1 cellular context compared by ENCODE assay signal in the genomic region with DNA sequence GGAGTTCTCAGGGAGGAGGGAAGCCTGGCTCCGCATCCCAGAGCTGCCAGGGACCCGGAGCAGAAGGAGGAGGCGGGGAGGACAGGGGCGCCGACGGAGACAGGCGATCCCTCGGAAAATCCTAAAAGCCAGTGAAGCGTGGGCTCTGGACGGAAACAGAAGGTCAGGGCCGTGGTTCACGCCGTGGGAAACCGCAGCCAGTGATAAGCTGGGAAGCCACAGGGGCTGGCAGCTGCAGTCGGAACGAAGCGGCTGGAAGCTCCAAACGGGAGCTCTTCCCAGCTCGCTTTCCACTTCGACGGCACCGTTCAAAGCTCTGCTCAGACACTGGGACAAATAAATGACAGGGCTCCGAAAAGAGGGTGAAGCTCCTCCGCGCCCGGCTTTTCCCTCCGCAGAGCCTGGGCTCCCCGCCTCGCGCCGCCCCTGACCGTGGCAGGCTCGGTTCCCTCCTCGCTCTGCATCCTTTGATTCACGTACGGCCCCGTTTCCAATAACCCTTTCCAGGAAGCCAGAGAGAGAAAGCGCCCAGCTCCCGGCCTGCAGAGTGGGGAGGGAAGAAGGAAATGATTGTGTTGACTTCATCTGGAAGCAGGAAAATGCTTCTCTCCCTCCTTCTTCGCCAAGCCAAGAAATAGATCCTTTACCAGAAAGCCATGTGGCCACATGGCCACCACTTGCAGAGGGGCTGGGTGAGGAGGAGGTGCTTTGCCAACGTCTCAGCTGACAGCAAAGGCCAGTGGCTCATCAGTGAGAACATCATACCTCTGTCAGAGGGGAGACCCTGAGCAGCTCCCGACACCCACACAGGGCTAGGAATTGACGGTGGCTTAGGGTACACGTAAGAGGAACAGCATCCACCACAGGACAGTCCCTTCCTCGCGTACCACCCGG.
TF ChIP-seq lines count a peak whose summit lies in the region.

No MANE protein-coding gene starts in this region.

TF ChIP-seq in K562, 482 proteins besides CTCF, POLR2A, EP300 and RAD21 (continued from another document and continues in another):
- TF ChIP-seq, protein P1, sequence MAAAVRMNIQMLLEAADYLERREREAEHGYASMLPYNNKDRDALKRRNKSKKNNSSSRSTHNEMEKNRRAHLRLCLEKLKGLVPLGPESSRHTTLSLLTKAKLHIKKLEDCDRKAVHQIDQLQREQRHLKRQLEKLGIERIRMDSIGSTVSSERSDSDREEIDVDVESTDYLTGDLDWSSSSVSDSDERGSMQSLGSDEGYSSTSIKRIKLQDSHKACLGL (CRISPR knock-in tag; IDR thresholded peaks at IDR 0.05; ENCODE audit: borderline replicate concordance, poor library complexity, severe bottlenecking): no peak
- TF ChIP-seq HOXB6 (CRISPR knock-in tag; IDR thresholded peaks at IDR 0.05; ENCODE audit: borderline replicate concordance): no peak
- TF ChIP-seq CHD4 (IDR thresholded peaks at IDR 0.05; ENCODE audit: insufficient read depth, insufficient replicate concordance, low read depth, low read length, poor library complexity, severe bottlenecking): no peak
- peak; percentile 48 for TF ChIP-seq TBP (optimal IDR thresholded peaks at IDR 0.05; ENCODE audit: low read depth, low read length)
- 0 out of 2 replicates have a peak, but pooled peaks have one; percentile 57 for TF ChIP-seq ZBTB1 (CRISPR knock-in tag; IDR thresholded peaks at IDR 0.05; ENCODE audit: borderline replicate concordance, low read depth)
- no peak for TF ChIP-seq PRPF4 (IDR thresholded peaks at IDR 0.05; ENCODE audit: insufficient read depth, low read depth, low read length, poor library complexity, severe bottlenecking)
- TF ChIP-seq MEF2D (tag; conservative IDR thresholded peaks at IDR 0.05; ENCODE audit: low read depth): no peak
- TF ChIP-seq RBM15 (IDR thresholded peaks at IDR 0.05; ENCODE audit: insufficient read depth, low read length): no peak
- TF ChIP-seq, protein P2, sequence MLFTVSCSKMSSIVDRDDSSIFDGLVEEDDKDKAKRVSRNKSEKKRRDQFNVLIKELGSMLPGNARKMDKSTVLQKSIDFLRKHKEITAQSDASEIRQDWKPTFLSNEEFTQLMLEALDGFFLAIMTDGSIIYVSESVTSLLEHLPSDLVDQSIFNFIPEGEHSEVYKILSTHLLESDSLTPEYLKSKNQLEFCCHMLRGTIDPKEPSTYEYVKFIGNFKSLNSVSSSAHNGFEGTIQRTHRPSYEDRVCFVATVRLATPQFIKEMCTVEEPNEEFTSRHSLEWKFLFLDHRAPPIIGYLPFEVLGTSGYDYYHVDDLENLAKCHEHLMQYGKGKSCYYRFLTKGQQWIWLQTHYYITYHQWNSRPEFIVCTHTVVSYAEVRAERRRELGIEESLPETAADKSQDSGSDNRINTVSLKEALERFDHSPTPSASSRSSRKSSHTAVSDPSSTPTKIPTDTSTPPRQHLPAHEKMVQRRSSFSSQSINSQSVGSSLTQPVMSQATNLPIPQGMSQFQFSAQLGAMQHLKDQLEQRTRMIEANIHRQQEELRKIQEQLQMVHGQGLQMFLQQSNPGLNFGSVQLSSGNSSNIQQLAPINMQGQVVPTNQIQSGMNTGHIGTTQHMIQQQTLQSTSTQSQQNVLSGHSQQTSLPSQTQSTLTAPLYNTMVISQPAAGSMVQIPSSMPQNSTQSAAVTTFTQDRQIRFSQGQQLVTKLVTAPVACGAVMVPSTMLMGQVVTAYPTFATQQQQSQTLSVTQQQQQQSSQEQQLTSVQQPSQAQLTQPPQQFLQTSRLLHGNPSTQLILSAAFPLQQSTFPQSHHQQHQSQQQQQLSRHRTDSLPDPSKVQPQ (CRISPR knock-in tag; IDR thresholded peaks at IDR 0.05; ENCODE audit: borderline replicate concordance): no peak
- 0 out of 4 replicates have a peak, but pooled peaks of 1 of the 2 experiments have one; percentile 35 for TF ChIP-seq RCOR1 (IDR thresholded peaks at IDR 0.05; ENCODE audit: borderline replicate concordance in 1 of 2, low read depth in 2 of 2, low read length in 2 of 2)
- no peak for TF ChIP-seq SREBF1 (IDR thresholded peaks at IDR 0.05; ENCODE audit: borderline replicate concordance, low read depth, low read length)
- TF ChIP-seq, protein P3, sequence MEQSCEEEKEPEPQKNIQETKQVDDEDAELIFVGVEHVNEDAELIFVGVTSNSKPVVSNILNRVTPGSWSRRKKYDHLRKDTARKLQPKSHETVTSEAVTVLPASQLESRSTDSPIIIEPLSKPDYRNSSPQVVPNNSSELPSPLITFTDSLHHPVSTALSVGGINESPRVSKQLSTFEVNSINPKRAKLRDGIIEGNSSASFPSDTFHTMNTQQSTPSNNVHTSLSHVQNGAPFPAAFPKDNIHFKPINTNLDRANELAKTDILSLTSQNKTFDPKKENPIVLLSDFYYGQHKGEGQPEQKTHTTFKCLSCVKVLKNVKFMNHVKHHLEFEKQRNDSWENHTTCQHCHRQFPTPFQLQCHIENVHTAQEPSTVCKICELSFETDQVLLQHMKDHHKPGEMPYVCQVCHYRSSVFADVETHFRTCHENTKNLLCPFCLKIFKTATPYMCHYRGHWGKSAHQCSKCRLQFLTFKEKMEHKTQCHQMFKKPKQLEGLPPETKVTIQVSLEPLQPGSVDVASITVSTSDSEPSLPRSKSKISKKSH (CRISPR knock-in tag; IDR thresholded peaks at IDR 0.05): no peak
- TF ChIP-seq, protein P4, sequence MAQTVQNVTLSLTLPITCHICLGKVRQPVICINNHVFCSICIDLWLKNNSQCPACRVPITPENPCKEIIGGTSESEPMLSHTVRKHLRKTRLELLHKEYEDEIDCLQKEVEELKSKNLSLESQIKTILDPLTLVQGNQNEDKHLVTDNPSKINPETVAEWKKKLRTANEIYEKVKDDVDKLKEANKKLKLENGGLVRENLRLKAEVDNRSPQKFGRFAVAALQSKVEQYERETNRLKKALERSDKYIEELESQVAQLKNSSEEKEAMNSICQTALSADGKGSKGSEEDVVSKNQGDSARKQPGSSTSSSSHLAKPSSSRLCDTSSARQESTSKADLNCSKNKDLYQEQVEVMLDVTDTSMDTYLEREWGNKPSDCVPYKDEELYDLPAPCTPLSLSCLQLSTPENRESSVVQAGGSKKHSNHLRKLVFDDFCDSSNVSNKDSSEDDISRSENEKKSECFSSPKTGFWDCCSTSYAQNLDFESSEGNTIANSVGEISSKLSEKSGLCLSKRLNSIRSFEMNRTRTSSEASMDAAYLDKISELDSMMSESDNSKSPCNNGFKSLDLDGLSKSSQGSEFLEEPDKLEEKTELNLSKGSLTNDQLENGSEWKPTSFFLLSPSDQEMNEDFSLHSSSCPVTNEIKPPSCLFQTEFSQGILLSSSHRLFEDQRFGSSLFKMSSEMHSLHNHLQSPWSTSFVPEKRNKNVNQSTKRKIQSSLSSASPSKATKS (CRISPR knock-in tag; IDR thresholded peaks at IDR 0.05): no peak
- TF ChIP-seq RNF2 (IDR thresholded peaks at IDR 0.05): peak; percentile 50; the same call in 1 of the 2 replicates
- TF ChIP-seq, protein P5, sequence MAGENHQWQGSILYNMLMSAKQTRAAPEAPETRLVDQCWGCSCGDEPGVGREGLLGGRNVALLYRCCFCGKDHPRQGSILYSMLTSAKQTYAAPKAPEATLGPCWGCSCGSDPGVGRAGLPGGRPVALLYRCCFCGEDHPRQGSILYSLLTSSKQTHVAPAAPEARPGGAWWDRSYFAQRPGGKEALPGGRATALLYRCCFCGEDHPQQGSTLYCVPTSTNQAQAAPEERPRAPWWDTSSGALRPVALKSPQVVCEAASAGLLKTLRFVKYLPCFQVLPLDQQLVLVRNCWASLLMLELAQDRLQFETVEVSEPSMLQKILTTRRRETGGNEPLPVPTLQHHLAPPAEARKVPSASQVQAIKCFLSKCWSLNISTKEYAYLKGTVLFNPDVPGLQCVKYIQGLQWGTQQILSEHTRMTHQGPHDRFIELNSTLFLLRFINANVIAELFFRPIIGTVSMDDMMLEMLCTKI (IDR thresholded peaks at IDR 0.05; ENCODE audit: partially characterized antibody): no peak
- TF ChIP-seq, protein P6, sequence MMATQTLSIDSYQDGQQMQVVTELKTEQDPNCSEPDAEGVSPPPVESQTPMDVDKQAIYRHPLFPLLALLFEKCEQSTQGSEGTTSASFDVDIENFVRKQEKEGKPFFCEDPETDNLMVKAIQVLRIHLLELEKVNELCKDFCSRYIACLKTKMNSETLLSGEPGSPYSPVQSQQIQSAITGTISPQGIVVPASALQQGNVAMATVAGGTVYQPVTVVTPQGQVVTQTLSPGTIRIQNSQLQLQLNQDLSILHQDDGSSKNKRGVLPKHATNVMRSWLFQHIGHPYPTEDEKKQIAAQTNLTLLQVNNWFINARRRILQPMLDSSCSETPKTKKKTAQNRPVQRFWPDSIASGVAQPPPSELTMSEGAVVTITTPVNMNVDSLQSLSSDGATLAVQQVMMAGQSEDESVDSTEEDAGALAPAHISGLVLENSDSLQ (IDR thresholded peaks at IDR 0.05): no peak
- TF ChIP-seq, protein P7, sequence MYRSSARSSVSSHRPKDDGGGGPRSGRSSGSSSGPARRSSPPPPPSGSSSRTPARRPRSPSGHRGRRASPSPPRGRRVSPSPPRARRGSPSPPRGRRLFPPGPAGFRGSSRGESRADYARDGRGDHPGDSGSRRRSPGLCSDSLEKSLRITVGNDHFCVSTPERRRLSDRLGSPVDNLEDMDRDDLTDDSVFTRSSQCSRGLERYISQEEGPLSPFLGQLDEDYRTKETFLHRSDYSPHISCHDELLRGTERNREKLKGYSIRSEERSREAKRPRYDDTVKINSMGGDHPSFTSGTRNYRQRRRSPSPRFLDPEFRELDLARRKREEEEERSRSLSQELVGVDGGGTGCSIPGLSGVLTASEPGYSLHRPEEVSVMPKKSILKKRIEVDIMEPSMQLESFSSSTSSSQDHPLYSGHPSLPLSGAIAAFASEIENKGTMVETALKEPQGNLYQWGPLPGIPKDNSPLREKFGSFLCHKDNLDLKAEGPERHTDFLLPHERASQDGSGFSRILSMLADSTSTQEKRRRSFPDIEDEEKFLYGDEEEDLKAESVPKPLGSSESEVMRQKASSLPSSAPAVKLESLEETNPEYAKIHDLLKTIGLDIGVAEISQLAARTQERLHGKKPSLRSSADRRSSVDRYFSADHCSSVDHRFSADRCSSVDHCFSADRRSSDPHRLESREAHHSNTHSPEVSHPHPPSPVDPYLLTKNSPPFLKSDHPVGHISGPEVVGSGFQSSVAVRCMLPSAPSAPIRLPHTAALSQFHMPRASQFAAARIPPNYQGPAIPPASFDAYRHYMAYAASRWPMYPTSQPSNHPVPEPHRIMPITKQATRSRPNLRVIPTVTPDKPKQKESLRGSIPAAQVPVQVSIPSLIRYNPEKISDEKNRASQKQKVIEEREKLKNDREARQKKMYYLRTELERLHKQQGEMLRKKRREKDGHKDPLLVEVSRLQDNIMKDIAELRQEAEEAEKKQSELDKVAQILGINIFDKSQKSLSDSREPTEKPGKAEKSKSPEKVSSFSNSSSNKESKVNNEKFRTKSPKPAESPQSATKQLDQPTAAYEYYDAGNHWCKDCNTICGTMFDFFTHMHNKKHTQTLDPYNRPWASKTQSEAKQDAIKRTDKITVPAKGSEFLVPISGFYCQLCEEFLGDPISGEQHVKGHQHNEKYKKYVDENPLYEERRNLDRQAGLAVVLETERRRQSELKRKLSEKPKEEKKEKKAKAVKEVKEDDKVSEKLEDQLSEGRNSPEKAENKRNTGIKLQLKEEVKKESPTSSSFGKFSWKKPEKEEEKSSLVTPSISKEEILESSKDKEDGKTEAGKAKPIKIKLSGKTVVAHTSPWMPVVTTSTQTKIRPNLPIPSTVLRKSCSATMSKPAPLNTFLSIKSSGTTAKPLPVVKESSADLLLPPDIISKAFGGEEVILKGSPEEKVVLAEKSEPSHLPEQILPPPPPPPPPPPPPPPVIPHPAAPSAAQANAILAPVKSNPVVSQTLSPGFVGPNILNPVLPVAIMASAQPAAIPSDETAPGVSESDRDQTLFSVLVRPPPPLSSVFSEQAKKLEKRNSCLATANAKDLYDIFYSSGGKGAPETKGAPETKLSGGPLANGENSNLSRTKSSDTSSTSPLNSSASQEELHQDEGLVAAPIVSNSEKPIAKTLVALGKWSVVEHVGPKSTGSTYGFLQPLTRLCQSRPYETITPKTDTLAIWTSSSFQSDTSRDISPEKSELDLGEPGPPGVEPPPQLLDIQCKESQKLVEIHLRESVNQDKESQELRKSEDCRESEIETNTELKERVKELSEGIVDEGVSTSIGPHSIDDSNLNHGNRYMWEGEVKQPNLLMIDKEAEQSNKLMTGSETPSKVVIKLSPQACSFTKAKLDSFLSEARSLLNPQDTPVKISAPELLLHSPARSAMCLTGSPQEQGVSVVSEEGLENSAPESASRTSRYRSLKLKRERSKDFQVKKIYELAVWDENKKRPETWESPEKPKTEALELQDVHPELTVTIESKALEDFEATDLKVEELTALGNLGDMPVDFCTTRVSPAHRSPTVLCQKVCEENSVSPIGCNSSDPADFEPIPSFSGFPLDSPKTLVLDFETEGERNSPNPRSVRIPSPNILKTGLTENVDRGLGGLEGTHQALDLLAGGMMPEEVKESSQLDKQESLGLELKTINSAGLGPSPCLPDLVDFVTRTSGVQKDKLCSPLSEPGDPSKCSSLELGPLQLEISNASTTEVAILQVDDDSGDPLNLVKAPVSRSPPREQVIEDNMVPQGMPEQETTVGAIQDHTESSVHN (IDR thresholded peaks at IDR 0.05; ENCODE audit: borderline replicate concordance in 1 of 2, low read depth in 1 of 2): no peak
- no peak for TF ChIP-seq STAT5B (CRISPR knock-in tag; IDR thresholded peaks at IDR 0.05)
- TF ChIP-seq, protein P8, sequence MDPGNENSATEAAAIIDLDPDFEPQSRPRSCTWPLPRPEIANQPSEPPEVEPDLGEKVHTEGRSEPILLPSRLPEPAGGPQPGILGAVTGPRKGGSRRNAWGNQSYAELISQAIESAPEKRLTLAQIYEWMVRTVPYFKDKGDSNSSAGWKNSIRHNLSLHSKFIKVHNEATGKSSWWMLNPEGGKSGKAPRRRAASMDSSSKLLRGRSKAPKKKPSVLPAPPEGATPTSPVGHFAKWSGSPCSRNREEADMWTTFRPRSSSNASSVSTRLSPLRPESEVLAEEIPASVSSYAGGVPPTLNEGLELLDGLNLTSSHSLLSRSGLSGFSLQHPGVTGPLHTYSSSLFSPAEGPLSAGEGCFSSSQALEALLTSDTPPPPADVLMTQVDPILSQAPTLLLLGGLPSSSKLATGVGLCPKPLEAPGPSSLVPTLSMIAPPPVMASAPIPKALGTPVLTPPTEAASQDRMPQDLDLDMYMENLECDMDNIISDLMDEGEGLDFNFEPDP (CRISPR knock-in tag; IDR thresholded peaks at IDR 0.05): no peak
- no peak for TF ChIP-seq CCAR2 (IDR thresholded peaks at IDR 0.05; ENCODE audit: low read depth, low read length)
- TF ChIP-seq, protein P9, sequence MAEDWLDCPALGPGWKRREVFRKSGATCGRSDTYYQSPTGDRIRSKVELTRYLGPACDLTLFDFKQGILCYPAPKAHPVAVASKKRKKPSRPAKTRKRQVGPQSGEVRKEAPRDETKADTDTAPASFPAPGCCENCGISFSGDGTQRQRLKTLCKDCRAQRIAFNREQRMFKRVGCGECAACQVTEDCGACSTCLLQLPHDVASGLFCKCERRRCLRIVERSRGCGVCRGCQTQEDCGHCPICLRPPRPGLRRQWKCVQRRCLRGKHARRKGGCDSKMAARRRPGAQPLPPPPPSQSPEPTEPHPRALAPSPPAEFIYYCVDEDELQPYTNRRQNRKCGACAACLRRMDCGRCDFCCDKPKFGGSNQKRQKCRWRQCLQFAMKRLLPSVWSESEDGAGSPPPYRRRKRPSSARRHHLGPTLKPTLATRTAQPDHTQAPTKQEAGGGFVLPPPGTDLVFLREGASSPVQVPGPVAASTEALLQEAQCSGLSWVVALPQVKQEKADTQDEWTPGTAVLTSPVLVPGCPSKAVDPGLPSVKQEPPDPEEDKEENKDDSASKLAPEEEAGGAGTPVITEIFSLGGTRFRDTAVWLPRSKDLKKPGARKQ (CRISPR knock-in tag; IDR thresholded peaks at IDR 0.05): no peak
- TF ChIP-seq CXXC5 (CRISPR knock-in tag; IDR thresholded peaks at IDR 0.05): peak; percentile 34; the same call in 1 of the 2 replicates
- TF ChIP-seq TCFL5 (CRISPR knock-in tag; conservative IDR thresholded peaks at IDR 0.05): no peak
